ENCODE assay signal across 1 cellular context in genomic region chr5:177086918-177087706, GRCh38.
A peak's percentile ranks its signal among the peaks of the same experiment; 100 is the strongest.
TF ChIP-seq lines count a peak whose summit lies in the region.

No MANE protein-coding gene starts in this region.

TF ChIP-seq in HCT116, 20 proteins besides CTCF, POLR2A, EP300 and RAD21 (continued from another document):
- TF ChIP-seq ATF3 (IDR thresholded peaks at IDR 0.05) (no peak), ELF1 (IDR thresholded peaks at IDR 0.05; ENCODE audit: borderline replicate concordance, low read depth) (no peak), POLR2AphosphoS5 (IDR thresholded peaks at IDR 0.05; ENCODE audit: low read depth, low read length) (peak; percentile 79), FOSL1 (IDR thresholded peaks at IDR 0.05; ENCODE audit: low read depth) (no peak), ZBTB33 (IDR thresholded peaks at IDR 0.05; ENCODE audit: extremely low read depth, insufficient replicate concordance, low read length) (no peak)
